13 cellular contexts compared by ENCODE assay signal in genomic region chr17:40019140-40019991, GRCh38. TPM values are rescaled to one million over a fixed set of nuclear protein-coding genes. Genes with fewer than 3 reads are reported as not detected.
A peak's percentile ranks its signal among the peaks of the same experiment; 100 is the strongest.
DNase-seq lines count a peak whose midpoint lies in the region; ATAC-seq and TF ChIP-seq lines count a peak whose summit lies in the region.
"Had no signal": no experiment of that assay in that cellular context is flagged by ENCODE, and none has a peak within 500 bp of the region (broad histone marks: within the 10 kb centered on the region; RNA-seq: fewer than 3 reads in every experiment).

No MANE protein-coding gene starts in this region.

- ATAC-seq in PC-3 (no peak), HG02973 (IDR thresholded peaks at IDR 0.05; ENCODE audit: unreplicated experiment) (no peak)

- H3K27me3 ChIP-seq in PC-3 (ENCODE audit: low read length) (no peaks in the 10 kb centered on the region), neural progenitor cell (no peaks in the 10 kb centered on the region), spleen (replicated peaks in 1 of 7) (no peaks in the 10 kb centered on the region)

- DNase-seq in CD14-positive monocyte (ENCODE audit: low spot score) (no peak), PC-3 (no peak), epithelial cell of prostate (ENCODE audit: low read depth, low spot score) (no peak), neural progenitor cell (ENCODE audit: low spot score) (no peak), NCI-H510A treated with DMSO at 0.1 percent for 48 hours (lab: John Stamatoyannopoulos, UW) (no peak), spleen (no peak)
- DNase-seq in activated CD4-positive, CD25-positive, alpha-beta regulatory T cell (lab: John Stamatoyannopoulos, UW) = no peak
- DNase-seq: NCI-H748 treated with DMSO at 0.1 percent for 48 hours; stimulated activated CD4-positive, alpha-beta T cell treated with anti-CD3 and anti-CD28 coated beads, Interleukin-4, amount 100 ng/mL, for 1 hour; T-helper 9 cell had no signal

- CTCF ChIA-PET in PC-3 (lab: Charles Lee) = no interaction called here

- H2AFZ ChIP-seq in PC-3 (ENCODE audit: low read length) (no peak overlapping the region), neural progenitor cell (replicated peaks) (no peak overlapping the region)

- H3K27ac Mint-ChIP-seq in CD14-positive monocyte (peak overlapping the region in 4 of 7 donors; percentile 30 to 64 (median 48)), neural progenitor cell (peak overlapping the region; percentile 90)

- H3K27me3 Mint-ChIP-seq in CD14-positive monocyte (ENCODE audit: low read depth in 3 of 3) = peaks cover 2 to 12% (median 3%) of the 10 kb centered on the region in 3 donors
- H3K27me3 Mint-ChIP-seq in neural progenitor cell (ENCODE audit: insufficient read depth, low read depth) = peaks cover 2% of the 10 kb centered on the region

- no peak for TF ChIP-seq POLR2A in spleen (IDR thresholded peaks at IDR 0.05)

- H3K36me3 ChIP-seq in PC-3 (ENCODE audit: low read depth, low read length) (peaks cover 4% of the 10 kb centered on the region; the same call in 1 of the 2 replicates), neural progenitor cell (no peaks in the 10 kb centered on the region), spleen (peaks cover 0 to 68% (median 38%) of the 10 kb centered on the region in 6 donors)

- H4K20me1 ChIP-seq in PC-3 (ENCODE audit: low read length) (no peaks in the 10 kb centered on the region), neural progenitor cell (ENCODE audit: low read depth) (peaks cover 4% of the 10 kb centered on the region)

- no peak for TF ChIP-seq CTCF in CD14-positive monocyte (IDR thresholded peaks at IDR 0.05)
- no peak for TF ChIP-seq CTCF in PC-3 (conservative IDR thresholded peaks at IDR 0.05; ENCODE audit: low read depth, low read length)
- peak; percentile 7 for TF ChIP-seq CTCF in neural progenitor cell (IDR thresholded peaks at IDR 0.05)
- no peak for TF ChIP-seq CTCF in spleen (IDR thresholded peaks at IDR 0.05 in 8 of 11, conservative IDR thresholded peaks at IDR 0.05 in 3 of 11)

- POLR2A ChIA-PET in PC-3 (lab: Charles Lee; ENCODE audit: unreplicated experiment) = no interaction called here

- H3K36me3 Mint-ChIP-seq in CD14-positive monocyte = peaks cover 52 to 65% of the 10 kb centered on the region in 2 donors
- H3K36me3 Mint-ChIP-seq in neural progenitor cell = peaks cover 9% of the 10 kb centered on the region

- no peaks in the 10 kb centered on the region for H3K9me3 Mint-ChIP-seq in CD14-positive monocyte
- no peaks in the 10 kb centered on the region for H3K9me3 Mint-ChIP-seq in neural progenitor cell

- H3K4me3 ChIP-seq in PC-3 (ENCODE audit: low read length) = no peak overlapping the region
- no peak overlapping the region for H3K4me3 ChIP-seq in neural progenitor cell
- no peak overlapping the region for H3K4me3 ChIP-seq in spleen

- no peak overlapping the region for H3K4me3 Mint-ChIP-seq in CD14-positive monocyte
- H3K4me3 Mint-ChIP-seq in neural progenitor cell = peak overlapping the region; percentile 65

- BruUV-seq in PC-3 (replicated peaks; lab: Mats Ljungman, UMichigan) = TSS peak; percentile 12

- H3F3A ChIP-seq in PC-3 (ENCODE audit: low read length, unreplicated experiment) (no peaks in the 10 kb centered on the region), neural progenitor cell (ENCODE audit: low read depth) (peaks cover 21% of the 10 kb centered on the region)

- H3K9ac ChIP-seq in PC-3 (ENCODE audit: low read length) (no peak overlapping the region), neural progenitor cell (no peak overlapping the region)

- peaks cover 62% of the 10 kb centered on the region for H3K4me1 ChIP-seq in PC-3 (ENCODE audit: insufficient read depth, low read length)
- peaks cover 31% of the 10 kb centered on the region for H3K4me1 ChIP-seq in neural progenitor cell
- peaks cover 11 to 100% (median 59%) of the 10 kb centered on the region in 6 donors for H3K4me1 ChIP-seq in spleen

- peaks cover 1% of the 10 kb centered on the region for H3K4me1 Mint-ChIP-seq in CD14-positive monocyte
- H3K4me1 Mint-ChIP-seq in neural progenitor cell = peaks cover 22% of the 10 kb centered on the region

- intact Hi-C loops in CD14-positive monocyte (cut with micrococcal nuclease) = loop anchor here in 1 of 2 donors (10.0 kb wide), 1 partner anchor 145 kb away; no protein-coding TSS in a partner anchor
- intact Hi-C loops in PC-3 (cut with micrococcal nuclease) = no loop called here
- intact Hi-C loops in spleen (cut with DNase I; ENCODE audit: low total_unique reads) = no loop called here

- H3K79me2 ChIP-seq in PC-3 (ENCODE audit: low read length) = no peaks in the 10 kb centered on the region
- no peaks in the 10 kb centered on the region for H3K79me2 ChIP-seq in neural progenitor cell (ENCODE audit: low read depth)

- H3K9me3 ChIP-seq in PC-3 (ENCODE audit: low read length) (no peaks in the 10 kb centered on the region), neural progenitor cell (ENCODE audit: low read depth) (no peaks in the 10 kb centered on the region), spleen (no peaks in the 10 kb centered on the region)

- WGBS in spleen, 5 donors = 70 to 93% (median 81%) methylated on average over 16 to 24 of the region's 24 CpGs

- no peak overlapping the region for H3K4me2 ChIP-seq in PC-3 (ENCODE audit: low read length)
- H3K4me2 ChIP-seq in neural progenitor cell = peak overlapping the region; percentile 74

- H3K27ac ChIP-seq in PC-3 (ENCODE audit: low read length) (no peak overlapping the region), epithelial cell of prostate (peak overlapping the region; percentile 46), neural progenitor cell (peak overlapping the region; percentile 31), spleen (peak overlapping the region in 3 of 8 donors; percentile 30 to 74 (median 41))
- H3K27ac ChIP-seq: C4-2B had no signal

- H3K9me2 ChIP-seq in PC-3 (replicated peaks; ENCODE audit: low read length) = no peaks in the 10 kb centered on the region

RNA-seq across cellular contexts. Expression of gene CSF3, which starts 4.1 kb away (rescaled TPM):
- polyA plus RNA-seq in CD14-positive monocyte = not detected
- total RNA-seq in PC-3 (2014; rRNA removed) = 4.0 and 4.3 TPM in 2 replicates
- total RNA-seq in neural progenitor cell (ENCODE audit: low replicate concordance) = not detected in 2 replicates
- 1 to 10 TPM in 2 of 7 donors, under 1 TPM in 1, not detected in 4; 0.54 to 1.8 (median 1.6) TPM for total RNA-seq in spleen
- polyA plus RNA-seq in spleen = 1 to 10 TPM in 2 of 3 donors, under 1 TPM in 1; 0.24 to 1.4 (median 1.2) TPM
- total RNA-seq: mucosa of gallbladder had no signal

RNA-seq across cellular contexts. Expression of gene MED24, which starts 34.8 kb away (rescaled TPM):
- 10 to 100 TPM; 24.9 to 34.1 TPM for polyA plus RNA-seq in CD14-positive monocyte
- 73.0 and 78.7 TPM in 2 replicates for total RNA-seq in PC-3 (2014; rRNA removed)
- total RNA-seq in neural progenitor cell (ENCODE audit: low replicate concordance) = 64.3 and 109 TPM in 2 replicates
- 100 to 1,000 TPM in 1 of 7 donors, 10 to 100 TPM in 6; 71.7 to 102 (median 79.1) TPM for total RNA-seq in spleen
- 10 to 100 TPM; 29.2 to 54.4 (median 42.7) TPM for polyA plus RNA-seq in spleen

RNA-seq across cellular contexts. Expression of gene PSMD3, which starts 38.8 kb away (rescaled TPM):
- polyA plus RNA-seq in CD14-positive monocyte (10 to 100 TPM; 48.4 to 48.8 TPM), spleen (10 to 100 TPM; 35.6 to 50.8 (median 43.5) TPM)
- total RNA-seq in PC-3 (2014; rRNA removed) (267 and 338 TPM in 2 replicates), neural progenitor cell (ENCODE audit: low replicate concordance) (71.6 and 131 TPM in 2 replicates), spleen (10 to 100 TPM; 57.4 to 70.6 (median 65.5) TPM)

RNA-seq across cellular contexts. Expression of gene THRA, which starts 43.4 kb away (rescaled TPM):
- polyA plus RNA-seq in CD14-positive monocyte (1 to 10 TPM; 2.5 to 3.8 TPM), spleen (10 to 100 TPM in 1 of 3 donors, 1 to 10 TPM in 2; 3.9 to 12.9 (median 4.7) TPM)
- total RNA-seq in PC-3 (2014; rRNA removed) (6.6 and 11.2 TPM in 2 replicates), neural progenitor cell (ENCODE audit: low replicate concordance) (14.5 and 20.8 TPM in 2 replicates), spleen (10 to 100 TPM; 14.6 to 36.1 (median 19.7) TPM)

RNA-seq across cellular contexts. Expression of gene GSDMA, which starts 56.6 kb away (rescaled TPM):
- polyA plus RNA-seq in CD14-positive monocyte (not detected), spleen (under 1 TPM in 2 of 3 donors, not detected in 1; 0.07 to 0.24 TPM)
- total RNA-seq in PC-3 (2014; rRNA removed) (not detected in 2 replicates), neural progenitor cell (ENCODE audit: low replicate concordance) (0.09 TPM in 1 of 2 replicates, not detected in the other), spleen (1 to 10 TPM in 1 of 7 donors, under 1 TPM in 4, not detected in 2; 0.30 to 1.2 (median 0.50) TPM)
- total RNA-seq: mucosa of gallbladder had no signal
